ENCODE assay signal across 20 cellular contexts in the genomic region with DNA sequence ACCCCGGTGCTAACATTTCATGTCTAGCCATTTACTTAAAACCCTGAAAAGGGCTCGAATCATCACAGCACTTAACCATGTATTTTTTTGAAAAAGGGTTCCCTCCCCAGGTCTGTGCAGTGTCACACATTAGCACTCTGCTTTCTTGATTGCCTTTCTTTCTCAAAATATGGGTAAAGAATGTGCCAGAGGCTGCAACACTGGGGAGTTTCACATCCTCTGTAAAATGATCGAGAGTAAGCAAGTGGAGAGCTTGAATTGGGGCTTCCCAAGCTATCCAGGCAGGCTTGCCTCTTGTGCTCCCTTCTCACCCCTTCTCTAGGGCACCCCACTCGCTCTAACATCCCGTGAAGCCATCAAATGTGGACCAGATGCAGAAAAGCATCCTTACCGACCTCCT.
DNase-seq lines count a peak whose midpoint lies in the region; ATAC-seq, FAIRE-seq and TF ChIP-seq lines count a peak whose summit lies in the region.
"Had no signal": no experiment of that assay in that cellular context is flagged by ENCODE, and none has a peak within 500 bp of the region (broad histone marks: within the 10 kb centered on the region; RNA-seq: fewer than 3 reads in every experiment).

No MANE protein-coding gene starts in this region.

- H4K8ac ChIP-seq in IMR-90 (ENCODE audit: low read depth in 2 of 2, low read length in 2 of 2), result peak overlapping the region in 1 of 2 experiments; percentile 21; a peak in 2 of 4 replicates

- ATAC-seq in GM21717 (IDR thresholded peaks at IDR 0.05; ENCODE audit: unreplicated experiment), result peak; percentile 59
- no peak for ATAC-seq in IMR-90 (ENCODE audit: low read depth)
- ATAC-seq in HG03039 (IDR thresholded peaks at IDR 0.05; ENCODE audit: unreplicated experiment), result no peak
- ATAC-seq: HCT116, K562 had no signal

- H3K23ac ChIP-seq in IMR-90 (ENCODE audit: low read depth, low read length), result no peak overlapping the region

- H3K36me3 ChIP-seq in IMR-90 (ENCODE audit: control insufficient read depth, insufficient read depth, low read length) (no peaks in the 10 kb centered on the region), astrocyte (ENCODE audit: insufficient read depth, low read length) (no peaks in the 10 kb centered on the region)
- H3K36me3 ChIP-seq: SJSA1 had no signal

- no peaks in the 10 kb centered on the region for H3K27me3 Mint-ChIP-seq in astrocyte (ENCODE audit: low read depth, unreplicated experiment)

- no peak for FAIRE-seq in astrocyte (lab: Jason Lieb, UNC)
- FAIRE-seq: GM12892, K562 had no signal

- dilution Hi-C loops in IMR-90 (cut with HindIII; ENCODE audit: low sequenced_read_pairs, unreplicated experiment), result no loop called here

- no peaks in the 10 kb centered on the region for H3K36me3 Mint-ChIP-seq in astrocyte (ENCODE audit: low read depth, unreplicated experiment)

- CTCF ChIA-PET in IMR-90 (lab: Yijun Ruan, JAX), result no interaction called here

- TF ChIP-seq POLR2A in IMR-90 (IDR thresholded peaks at IDR 0.05; ENCODE audit: low read depth, low read length), result no peak

- TF ChIP-seq CTCF in IMR-90 (conservative IDR thresholded peaks at IDR 0.05; ENCODE audit: low read depth, low read length), result no peak
- no peak for TF ChIP-seq CTCF in astrocyte (IDR thresholded peaks at IDR 0.05; ENCODE audit: insufficient read depth, low read depth, low read length)

- POLR2A ChIA-PET in IMR-90 (lab: Charles Lee; ENCODE audit: unreplicated experiment), result no interaction called here

- H3K27me3 ChIP-seq in IMR-90 (ENCODE audit: control insufficient read depth, insufficient read depth, low read length) (peaks cover 2% of the 10 kb centered on the region; the same call in 1 of the 2 replicates), astrocyte (ENCODE audit: insufficient read depth, low read length) (no peaks in the 10 kb centered on the region)
- H3K27me3 ChIP-seq: SJSA1 had no signal

- H2AFZ ChIP-seq in IMR-90 (replicated peaks; ENCODE audit: low read length, poor library complexity) (peak overlapping the region; percentile 24), astrocyte (ENCODE audit: low read depth, low read length) (peak overlapping the region; percentile 27)

- H3K4me1 ChIP-seq in IMR-90 (ENCODE audit: control insufficient read depth, insufficient read depth, low read length), result peaks cover 3% of the 10 kb centered on the region; the same call in 1 of the 2 replicates
- peaks cover 38% of the 10 kb centered on the region for H3K4me1 ChIP-seq in astrocyte (ENCODE audit: insufficient read depth, low read length)

- no peaks in the 10 kb centered on the region for H3K9me1 ChIP-seq in IMR-90 (ENCODE audit: insufficient read depth, low read length)

- H2BK120ac ChIP-seq in IMR-90 (ENCODE audit: low read depth, low read length), result peak overlapping the region; percentile 20; the same call in 1 of the 2 replicates

- H3K9me3 ChIP-seq in IMR-90 (ENCODE audit: control insufficient read depth, insufficient read depth, low read length), result no peaks in the 10 kb centered on the region
- H3K9me3 ChIP-seq in astrocyte (ENCODE audit: insufficient read depth, low read depth, low read length), result no peaks in the 10 kb centered on the region
- H3K9me3 ChIP-seq: SJSA1 had no signal

- in situ Hi-C loops in IMR-90 (cut with MboI; ENCODE audit: low sequenced_read_pairs), result no loop called here

- H3K9me3 Mint-ChIP-seq in astrocyte (ENCODE audit: unreplicated experiment), result no peaks in the 10 kb centered on the region

- H3K27ac ChIP-seq in IMR-90 (ENCODE audit: insufficient read depth, low read length), result no peak overlapping the region
- peak overlapping the region; percentile 81 for H3K27ac ChIP-seq in astrocyte (ENCODE audit: low read depth, low read length)
- H3K27ac ChIP-seq: SJSA1 had no signal

- no peak overlapping the region for H3K27ac Mint-ChIP-seq in astrocyte (ENCODE audit: unreplicated experiment)

- no peak overlapping the region for H4K5ac ChIP-seq in IMR-90 (ENCODE audit: low read depth, low read length)

- H3K4me2 ChIP-seq in IMR-90 (ENCODE audit: low read depth, low read length), result no peak overlapping the region
- peak overlapping the region; percentile 75 for H3K4me2 ChIP-seq in astrocyte (ENCODE audit: low read length)

- intact Hi-C loops in IMR-90 (cut with micrococcal nuclease), result no loop called here

- 0 out of 2 replicates have a peak overlapping the region, but pooled peaks have one; percentile 11 for H4K91ac ChIP-seq in IMR-90 (ENCODE audit: insufficient read depth, low read depth, low read length)

- H2BK20ac ChIP-seq in IMR-90 (ENCODE audit: low read depth, low read length), result peak overlapping the region; percentile 2; the same call in 1 of the 2 replicates

- 100% methylated on average over 1 of the region's 6 CpGs; no CpG with 5 or more reads in 1 of the 2 experiments for WGBS in IMR-90 (ENCODE audit: extremely low coverage in 2 of 2, insufficient read length in 1 of 2), 2 experiments

- peaks cover 44% of the 10 kb centered on the region for H3K4me1 Mint-ChIP-seq in astrocyte (ENCODE audit: low read depth, unreplicated experiment)

- H3K9ac ChIP-seq in IMR-90 (ENCODE audit: low read depth, low read length) (no peak overlapping the region), astrocyte (ENCODE audit: low read length) (peak overlapping the region; percentile 41)

- no peaks in the 10 kb centered on the region for H3K79me2 ChIP-seq in astrocyte (ENCODE audit: insufficient read depth, low read length)

- peak overlapping the region; percentile 47; the same call in 1 of the 2 replicates for H2AK5ac ChIP-seq in IMR-90 (ENCODE audit: low read depth, low read length)

- H3K4ac ChIP-seq in IMR-90 (ENCODE audit: low read depth, low read length), result no peak overlapping the region

- H3K4me3 Mint-ChIP-seq in astrocyte (ENCODE audit: unreplicated experiment), result no peak overlapping the region

- H4K20me1 ChIP-seq in IMR-90 (ENCODE audit: insufficient read depth, low read length) (no peaks in the 10 kb centered on the region), astrocyte (ENCODE audit: insufficient read depth, low read length) (no peaks in the 10 kb centered on the region)

- no peak overlapping the region for H3K56ac ChIP-seq in IMR-90 (ENCODE audit: extremely low read depth, insufficient read depth, low read length)

- no peaks in the 10 kb centered on the region for H3K79me1 ChIP-seq in IMR-90 (ENCODE audit: low read depth in 1 of 2, low read length in 2 of 2)

- H3K18ac ChIP-seq in IMR-90 (ENCODE audit: low read depth, low read length), result no peak overlapping the region

- no peak overlapping the region for H2AK9ac ChIP-seq in IMR-90 (replicated peaks; ENCODE audit: low read depth, low read length, poor library complexity)

- H3K4me3 ChIP-seq in IMR-90 (ENCODE audit: insufficient read depth, low read depth, low read length) (no peak overlapping the region), astrocyte (ENCODE audit: insufficient read depth, low read depth, low read length) (no peak overlapping the region)
- H3K4me3 ChIP-seq: K562, SJSA1 had no signal

- H2BK5ac ChIP-seq in IMR-90 (ENCODE audit: low read depth, low read length, poor library complexity, severe bottlenecking), result no peak overlapping the region

- peak overlapping the region; percentile 13; the same call in 1 of the 3 replicates for H2BK15ac ChIP-seq in IMR-90 (ENCODE audit: low read depth, low read length)

- DNase-seq in ELF-1 (ENCODE audit: low read depth, low spot score) (peak; percentile 1), IMR-90 (no peak), astrocyte (ENCODE audit: low read depth) (no peak), LoVo (ENCODE audit: low spot score) (no peak), HuH-7.5 (ENCODE audit: low spot score) (no peak)
- no peak for DNase-seq in activated CD4-positive, CD25-positive, alpha-beta regulatory T cell treated with anti-CD3 and anti-CD28 coated beads, Interleukin-2, amount 50 U/mL, for 72 hours
- DNase-seq: 8988T, COR-L47, DMS 273 treated with DMSO at 0.1 percent for 48 hours, GOT3, NCI-H1417 treated with DMSO at 0.1 percent for 48 hours, NCI-H187 treated with DMSO at 0.1 percent for 48 hours, NCI-H2227 treated with DMSO at 0.1 percent for 48 hours, NCI-H510A treated with DMSO at 0.1 percent for 48 hours had no signal

- H3K14ac ChIP-seq in IMR-90 (replicated peaks; ENCODE audit: low read depth, low read length), result no peak overlapping the region; the same call in 1 of the 2 replicates

- no TSS peak for BruUV-seq in IMR-90 (replicated peaks; lab: Mats Ljungman, UMichigan)

- TF ChIP-seq RAD21 in IMR-90 (IDR thresholded peaks at IDR 0.05; ENCODE audit: low read length), result no peak

TF ChIP-seq in IMR-90, 13 proteins besides CTCF, POLR2A, EP300 and RAD21:
- TF ChIP-seq CHD1 (IDR thresholded peaks at IDR 0.05; ENCODE audit: low read depth, low read length), result no peak
- no peak for TF ChIP-seq NFE2L2 (IDR thresholded peaks at IDR 0.05; ENCODE audit: low read depth, low read length)
- TF ChIP-seq RCOR1 (IDR thresholded peaks at IDR 0.05; ENCODE audit: insufficient replicate concordance, low read length), result no peak
- TF ChIP-seq SMC3 (IDR thresholded peaks at IDR 0.05; ENCODE audit: low read depth, low read length), result no peak
- TF ChIP-seq MXI1 (IDR thresholded peaks at IDR 0.05; ENCODE audit: borderline replicate concordance, low read depth, low read length), result no peak
- no peak for TF ChIP-seq CEBPB (IDR thresholded peaks at IDR 0.05; ENCODE audit: low read depth, low read length)
- TF ChIP-seq BHLHE40 (IDR thresholded peaks at IDR 0.05; ENCODE audit: low read depth, low read length), result no peak
